ENCODE assay signal across 1 cellular context in the genomic region with DNA sequence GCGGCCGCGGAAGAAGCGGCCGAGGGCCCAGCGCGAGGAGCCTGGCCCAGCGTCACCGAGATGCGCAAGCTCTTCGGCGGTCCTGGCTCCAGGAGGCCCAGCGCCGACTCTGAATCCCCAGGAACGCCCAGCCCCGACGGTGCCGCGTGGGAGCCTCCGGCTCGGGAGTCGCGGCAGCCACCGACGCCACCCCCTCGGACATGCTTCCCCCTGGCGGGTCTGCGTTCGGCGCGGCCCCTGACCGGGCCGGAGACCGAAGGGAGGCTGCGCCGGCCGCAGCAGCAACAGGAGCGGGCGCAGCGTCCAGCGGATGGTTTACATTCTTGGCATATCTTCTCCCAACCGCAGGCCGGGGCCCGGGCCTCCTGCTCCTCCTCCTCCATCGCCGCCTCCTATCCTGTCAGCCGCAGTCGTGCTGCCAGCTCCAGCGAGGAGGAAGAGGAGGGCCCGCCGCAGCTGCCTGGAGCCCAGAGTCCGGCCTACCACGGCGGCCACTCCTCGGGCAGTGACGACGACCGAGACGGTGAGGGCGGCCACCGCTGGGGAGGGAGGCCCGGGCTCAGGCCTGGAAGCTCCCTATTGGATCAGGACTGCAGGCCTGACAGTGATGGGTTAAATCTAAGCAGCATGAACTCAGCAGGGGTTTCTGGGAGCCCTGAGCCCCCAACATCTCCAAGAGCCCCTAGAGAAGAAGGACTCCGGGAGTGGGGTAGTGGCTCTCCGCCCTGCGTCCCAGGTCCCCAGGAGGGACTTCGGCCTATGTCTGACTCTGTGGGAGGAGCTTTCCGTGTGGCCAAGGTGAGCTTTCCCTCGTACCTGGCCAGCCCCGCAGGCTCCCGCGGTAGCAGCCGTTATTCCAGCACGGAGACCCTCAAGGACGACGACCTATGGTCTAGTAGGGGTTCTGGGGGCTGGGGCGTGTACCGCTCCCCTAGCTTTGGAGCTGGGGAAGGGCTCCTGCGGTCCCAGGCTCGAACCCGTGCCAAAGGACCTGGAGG.
TF ChIP-seq lines count a peak whose summit lies in the region.

No MANE protein-coding gene starts in this region.

TF ChIP-seq in HepG2, 621 proteins besides CTCF, POLR2A, EP300 and RAD21 (continued from another document):
- TF ChIP-seq, protein P1, sequence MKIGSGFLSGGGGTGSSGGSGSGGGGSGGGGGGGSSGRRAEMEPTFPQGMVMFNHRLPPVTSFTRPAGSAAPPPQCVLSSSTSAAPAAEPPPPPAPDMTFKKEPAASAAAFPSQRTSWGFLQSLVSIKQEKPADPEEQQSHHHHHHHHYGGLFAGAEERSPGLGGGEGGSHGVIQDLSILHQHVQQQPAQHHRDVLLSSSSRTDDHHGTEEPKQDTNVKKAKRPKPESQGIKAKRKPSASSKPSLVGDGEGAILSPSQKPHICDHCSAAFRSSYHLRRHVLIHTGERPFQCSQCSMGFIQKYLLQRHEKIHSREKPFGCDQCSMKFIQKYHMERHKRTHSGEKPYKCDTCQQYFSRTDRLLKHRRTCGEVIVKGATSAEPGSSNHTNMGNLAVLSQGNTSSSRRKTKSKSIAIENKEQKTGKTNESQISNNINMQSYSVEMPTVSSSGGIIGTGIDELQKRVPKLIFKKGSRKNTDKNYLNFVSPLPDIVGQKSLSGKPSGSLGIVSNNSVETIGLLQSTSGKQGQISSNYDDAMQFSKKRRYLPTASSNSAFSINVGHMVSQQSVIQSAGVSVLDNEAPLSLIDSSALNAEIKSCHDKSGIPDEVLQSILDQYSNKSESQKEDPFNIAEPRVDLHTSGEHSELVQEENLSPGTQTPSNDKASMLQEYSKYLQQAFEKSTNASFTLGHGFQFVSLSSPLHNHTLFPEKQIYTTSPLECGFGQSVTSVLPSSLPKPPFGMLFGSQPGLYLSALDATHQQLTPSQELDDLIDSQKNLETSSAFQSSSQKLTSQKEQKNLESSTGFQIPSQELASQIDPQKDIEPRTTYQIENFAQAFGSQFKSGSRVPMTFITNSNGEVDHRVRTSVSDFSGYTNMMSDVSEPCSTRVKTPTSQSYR (CRISPR knock-in tag; IDR thresholded peaks at IDR 0.05; ENCODE audit: borderline replicate concordance): peak; percentile 51; the same call in 1 of the 2 replicates
- peak; percentile 79 for TF ChIP-seq ZMAT3 (CRISPR knock-in tag; conservative IDR thresholded peaks at IDR 0.05)
- TF ChIP-seq ZFY (CRISPR knock-in tag; IDR thresholded peaks at IDR 0.05): peak; percentile 88
- peak; percentile 53 for TF ChIP-seq IRF2 (CRISPR knock-in tag; IDR thresholded peaks at IDR 0.05)
- TF ChIP-seq ZNF777 (CRISPR knock-in tag; IDR thresholded peaks at IDR 0.05): peak; percentile 98
- TF ChIP-seq KDM4B (CRISPR knock-in tag; IDR thresholded peaks at IDR 0.05): peak; percentile 39; the same call in 1 of the 2 replicates
- TF ChIP-seq ZFP1 (CRISPR knock-in tag; IDR thresholded peaks at IDR 0.05): no peak
- TF ChIP-seq FIP1L1 (IDR thresholded peaks at IDR 0.05; ENCODE audit: borderline replicate concordance, insufficient read depth, low read depth, low read length): peak; percentile 39; the same call in 1 of the 2 replicates
- TF ChIP-seq MXD4 (CRISPR knock-in tag; IDR thresholded peaks at IDR 0.05): peak; percentile 42; the same call in 1 of the 2 replicates
- TF ChIP-seq YEATS4 (CRISPR knock-in tag; IDR thresholded peaks at IDR 0.05; ENCODE audit: borderline replicate concordance): no peak
- no peak for TF ChIP-seq LCORL (IDR thresholded peaks at IDR 0.05)
- peak; percentile 95 for TF ChIP-seq LCORL (CRISPR knock-in tag; IDR thresholded peaks at IDR 0.05)
- TF ChIP-seq, protein P2, sequence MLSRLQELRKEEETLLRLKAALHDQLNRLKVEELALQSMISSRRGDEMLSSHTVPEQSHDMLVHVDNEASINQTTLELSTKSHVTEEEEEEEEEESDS (CRISPR knock-in tag; IDR thresholded peaks at IDR 0.05; ENCODE audit: borderline replicate concordance): no peak
- TF ChIP-seq, protein P3, sequence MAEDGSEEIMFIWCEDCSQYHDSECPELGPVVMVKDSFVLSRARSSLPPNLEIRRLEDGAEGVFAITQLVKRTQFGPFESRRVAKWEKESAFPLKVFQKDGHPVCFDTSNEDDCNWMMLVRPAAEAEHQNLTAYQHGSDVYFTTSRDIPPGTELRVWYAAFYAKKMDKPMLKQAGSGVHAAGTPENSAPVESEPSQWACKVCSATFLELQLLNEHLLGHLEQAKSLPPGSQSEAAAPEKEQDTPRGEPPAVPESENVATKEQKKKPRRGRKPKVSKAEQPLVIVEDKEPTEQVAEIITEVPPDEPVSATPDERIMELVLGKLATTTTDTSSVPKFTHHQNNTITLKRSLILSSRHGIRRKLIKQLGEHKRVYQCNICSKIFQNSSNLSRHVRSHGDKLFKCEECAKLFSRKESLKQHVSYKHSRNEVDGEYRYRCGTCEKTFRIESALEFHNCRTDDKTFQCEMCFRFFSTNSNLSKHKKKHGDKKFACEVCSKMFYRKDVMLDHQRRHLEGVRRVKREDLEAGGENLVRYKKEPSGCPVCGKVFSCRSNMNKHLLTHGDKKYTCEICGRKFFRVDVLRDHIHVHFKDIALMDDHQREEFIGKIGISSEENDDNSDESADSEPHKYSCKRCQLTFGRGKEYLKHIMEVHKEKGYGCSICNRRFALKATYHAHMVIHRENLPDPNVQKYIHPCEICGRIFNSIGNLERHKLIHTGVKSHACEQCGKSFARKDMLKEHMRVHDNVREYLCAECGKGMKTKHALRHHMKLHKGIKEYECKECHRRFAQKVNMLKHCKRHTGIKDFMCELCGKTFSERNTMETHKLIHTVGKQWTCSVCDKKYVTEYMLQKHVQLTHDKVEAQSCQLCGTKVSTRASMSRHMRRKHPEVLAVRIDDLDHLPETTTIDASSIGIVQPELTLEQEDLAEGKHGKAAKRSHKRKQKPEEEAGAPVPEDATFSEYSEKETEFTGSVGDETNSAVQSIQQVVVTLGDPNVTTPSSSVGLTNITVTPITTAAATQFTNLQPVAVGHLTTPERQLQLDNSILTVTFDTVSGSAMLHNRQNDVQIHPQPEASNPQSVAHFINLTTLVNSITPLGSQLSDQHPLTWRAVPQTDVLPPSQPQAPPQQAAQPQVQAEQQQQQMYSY (CRISPR knock-in tag; IDR thresholded peaks at IDR 0.05): peak; percentile 43; the same call in 1 of the 2 replicates
- TF ChIP-seq ZNF274 (CRISPR knock-in tag; IDR thresholded peaks at IDR 0.05): no peak
- peak; percentile 65 for TF ChIP-seq GATAD2A (CRISPR knock-in tag; IDR thresholded peaks at IDR 0.05)
- TF ChIP-seq SNAI1 (CRISPR knock-in tag; IDR thresholded peaks at IDR 0.05; ENCODE audit: borderline replicate concordance): no peak
- TF ChIP-seq, protein P4, sequence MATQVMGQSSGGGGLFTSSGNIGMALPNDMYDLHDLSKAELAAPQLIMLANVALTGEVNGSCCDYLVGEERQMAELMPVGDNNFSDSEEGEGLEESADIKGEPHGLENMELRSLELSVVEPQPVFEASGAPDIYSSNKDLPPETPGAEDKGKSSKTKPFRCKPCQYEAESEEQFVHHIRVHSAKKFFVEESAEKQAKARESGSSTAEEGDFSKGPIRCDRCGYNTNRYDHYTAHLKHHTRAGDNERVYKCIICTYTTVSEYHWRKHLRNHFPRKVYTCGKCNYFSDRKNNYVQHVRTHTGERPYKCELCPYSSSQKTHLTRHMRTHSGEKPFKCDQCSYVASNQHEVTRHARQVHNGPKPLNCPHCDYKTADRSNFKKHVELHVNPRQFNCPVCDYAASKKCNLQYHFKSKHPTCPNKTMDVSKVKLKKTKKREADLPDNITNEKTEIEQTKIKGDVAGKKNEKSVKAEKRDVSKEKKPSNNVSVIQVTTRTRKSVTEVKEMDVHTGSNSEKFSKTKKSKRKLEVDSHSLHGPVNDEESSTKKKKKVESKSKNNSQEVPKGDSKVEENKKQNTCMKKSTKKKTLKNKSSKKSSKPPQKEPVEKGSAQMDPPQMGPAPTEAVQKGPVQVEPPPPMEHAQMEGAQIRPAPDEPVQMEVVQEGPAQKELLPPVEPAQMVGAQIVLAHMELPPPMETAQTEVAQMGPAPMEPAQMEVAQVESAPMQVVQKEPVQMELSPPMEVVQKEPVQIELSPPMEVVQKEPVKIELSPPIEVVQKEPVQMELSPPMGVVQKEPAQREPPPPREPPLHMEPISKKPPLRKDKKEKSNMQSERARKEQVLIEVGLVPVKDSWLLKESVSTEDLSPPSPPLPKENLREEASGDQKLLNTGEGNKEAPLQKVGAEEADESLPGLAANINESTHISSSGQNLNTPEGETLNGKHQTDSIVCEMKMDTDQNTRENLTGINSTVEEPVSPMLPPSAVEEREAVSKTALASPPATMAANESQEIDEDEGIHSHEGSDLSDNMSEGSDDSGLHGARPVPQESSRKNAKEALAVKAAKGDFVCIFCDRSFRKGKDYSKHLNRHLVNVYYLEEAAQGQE (IDR thresholded peaks at IDR 0.05; ENCODE audit: borderline replicate concordance in 1 of 2, low read depth in 1 of 2, low read length in 2 of 2): 0 out of 4 replicates have a peak, but pooled peaks of 1 of the 2 experiments have one; percentile 23
- TF ChIP-seq, protein P5, sequence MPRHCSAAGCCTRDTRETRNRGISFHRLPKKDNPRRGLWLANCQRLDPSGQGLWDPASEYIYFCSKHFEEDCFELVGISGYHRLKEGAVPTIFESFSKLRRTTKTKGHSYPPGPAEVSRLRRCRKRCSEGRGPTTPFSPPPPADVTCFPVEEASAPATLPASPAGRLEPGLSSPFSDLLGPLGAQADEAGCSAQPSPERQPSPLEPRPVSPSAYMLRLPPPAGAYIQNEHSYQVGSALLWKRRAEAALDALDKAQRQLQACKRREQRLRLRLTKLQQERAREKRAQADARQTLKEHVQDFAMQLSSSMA (CRISPR knock-in tag; IDR thresholded peaks at IDR 0.05): 0 out of 2 replicates have a peak, but pooled peaks have one; percentile 28
- TF ChIP-seq KDM6A (CRISPR knock-in tag; IDR thresholded peaks at IDR 0.05; ENCODE audit: low read depth): peak; percentile 52; the same call in 1 of the 2 replicates
- peak; percentile 69 for TF ChIP-seq KAT8 (CRISPR knock-in tag; IDR thresholded peaks at IDR 0.05)
- TF ChIP-seq MTA1 (CRISPR knock-in tag; IDR thresholded peaks at IDR 0.05; ENCODE audit: borderline replicate concordance): no peak
- no peak for TF ChIP-seq SMARCE1 (IDR thresholded peaks at IDR 0.05; ENCODE audit: borderline replicate concordance)
- TF ChIP-seq, protein P6, sequence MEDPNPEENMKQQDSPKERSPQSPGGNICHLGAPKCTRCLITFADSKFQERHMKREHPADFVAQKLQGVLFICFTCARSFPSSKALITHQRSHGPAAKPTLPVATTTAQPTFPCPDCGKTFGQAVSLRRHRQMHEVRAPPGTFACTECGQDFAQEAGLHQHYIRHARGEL (CRISPR knock-in tag; IDR thresholded peaks at IDR 0.05): no peak
- no peak for TF ChIP-seq SSRP1 (CRISPR knock-in tag; IDR thresholded peaks at IDR 0.05)
- TF ChIP-seq, protein P7, sequence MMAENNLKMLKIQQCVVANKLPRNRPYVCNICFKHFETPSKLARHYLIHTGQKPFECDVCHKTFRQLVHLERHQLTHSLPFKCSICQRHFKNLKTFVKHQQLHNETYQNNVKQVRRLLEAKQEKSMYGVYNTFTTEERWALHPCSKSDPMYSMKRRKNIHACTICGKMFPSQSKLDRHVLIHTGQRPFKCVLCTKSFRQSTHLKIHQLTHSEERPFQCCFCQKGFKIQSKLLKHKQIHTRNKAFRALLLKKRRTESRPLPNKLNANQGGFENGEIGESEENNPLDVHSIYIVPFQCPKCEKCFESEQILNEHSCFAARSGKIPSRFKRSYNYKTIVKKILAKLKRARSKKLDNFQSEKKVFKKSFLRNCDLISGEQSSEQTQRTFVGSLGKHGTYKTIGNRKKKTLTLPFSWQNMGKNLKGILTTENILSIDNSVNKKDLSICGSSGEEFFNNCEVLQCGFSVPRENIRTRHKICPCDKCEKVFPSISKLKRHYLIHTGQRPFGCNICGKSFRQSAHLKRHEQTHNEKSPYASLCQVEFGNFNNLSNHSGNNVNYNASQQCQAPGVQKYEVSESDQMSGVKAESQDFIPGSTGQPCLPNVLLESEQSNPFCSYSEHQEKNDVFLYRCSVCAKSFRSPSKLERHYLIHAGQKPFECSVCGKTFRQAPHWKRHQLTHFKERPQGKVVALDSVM (CRISPR knock-in tag; IDR thresholded peaks at IDR 0.05): peak; percentile 80
- TF ChIP-seq, protein P8, sequence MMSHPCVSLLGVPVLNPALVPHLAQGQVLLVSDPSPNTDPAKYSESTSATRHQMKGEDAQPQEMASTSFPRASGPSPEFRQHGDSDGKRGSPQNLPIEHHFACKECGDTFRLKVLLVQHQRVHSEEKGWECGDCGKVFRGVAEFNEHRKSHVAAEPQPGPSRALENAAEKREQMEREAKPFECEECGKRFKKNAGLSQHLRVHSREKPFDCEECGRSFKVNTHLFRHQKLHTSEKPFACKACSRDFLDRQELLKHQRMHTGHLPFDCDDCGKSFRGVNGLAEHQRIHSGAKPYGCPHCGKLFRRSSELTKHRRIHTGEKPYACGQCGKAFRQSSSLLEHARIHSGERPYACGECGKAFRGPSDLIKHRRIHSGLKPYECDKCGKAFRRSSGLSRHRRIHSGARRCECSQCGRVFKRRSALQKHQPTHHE (CRISPR knock-in tag; IDR thresholded peaks at IDR 0.05; ENCODE audit: borderline replicate concordance): peak; percentile 82; the same call in 1 of the 2 replicates
- TF ChIP-seq ZNF264 (CRISPR knock-in tag; IDR thresholded peaks at IDR 0.05): peak; percentile 78; the same call in 1 of the 2 replicates
- TF ChIP-seq, protein P9, sequence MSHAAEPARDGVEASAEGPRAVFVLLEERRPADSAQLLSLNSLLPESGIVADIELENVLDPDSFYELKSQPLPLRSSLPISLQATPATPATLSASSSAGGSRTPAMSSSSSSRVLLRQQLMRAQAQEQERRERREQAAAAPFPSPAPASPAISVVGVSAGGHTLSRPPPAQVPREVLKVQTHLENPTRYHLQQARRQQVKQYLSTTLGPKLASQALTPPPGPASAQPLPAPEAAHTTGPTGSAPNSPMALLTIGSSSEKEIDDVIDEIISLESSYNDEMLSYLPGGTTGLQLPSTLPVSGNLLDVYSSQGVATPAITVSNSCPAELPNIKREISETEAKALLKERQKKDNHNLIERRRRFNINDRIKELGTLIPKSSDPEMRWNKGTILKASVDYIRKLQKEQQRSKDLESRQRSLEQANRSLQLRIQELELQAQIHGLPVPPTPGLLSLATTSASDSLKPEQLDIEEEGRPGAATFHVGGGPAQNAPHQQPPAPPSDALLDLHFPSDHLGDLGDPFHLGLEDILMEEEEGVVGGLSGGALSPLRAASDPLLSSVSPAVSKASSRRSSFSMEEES (CRISPR knock-in tag; IDR thresholded peaks at IDR 0.05): peak; percentile 65
- TF ChIP-seq FOXP1 (IDR thresholded peaks at IDR 0.05): no peak
- TF ChIP-seq FOXP1 (CRISPR knock-in tag; IDR thresholded peaks at IDR 0.05): peak; percentile 45; the same call in 1 of the 2 replicates
- TF ChIP-seq ZNF589 (CRISPR knock-in tag; conservative IDR thresholded peaks at IDR 0.05): peak; percentile 80
- TF ChIP-seq HMG20B (CRISPR knock-in tag; conservative IDR thresholded peaks at IDR 0.05): peak; percentile 54; the same call in 1 of the 2 replicates
- peak; percentile 47; the same call in 1 of the 2 replicates for TF ChIP-seq POLR2G (IDR thresholded peaks at IDR 0.05; ENCODE audit: low read depth, low read length)
- TF ChIP-seq ZNF761 (CRISPR knock-in tag; conservative IDR thresholded peaks at IDR 0.05): peak; percentile 78; the same call in 1 of the 2 replicates
